In the genomic region with DNA sequence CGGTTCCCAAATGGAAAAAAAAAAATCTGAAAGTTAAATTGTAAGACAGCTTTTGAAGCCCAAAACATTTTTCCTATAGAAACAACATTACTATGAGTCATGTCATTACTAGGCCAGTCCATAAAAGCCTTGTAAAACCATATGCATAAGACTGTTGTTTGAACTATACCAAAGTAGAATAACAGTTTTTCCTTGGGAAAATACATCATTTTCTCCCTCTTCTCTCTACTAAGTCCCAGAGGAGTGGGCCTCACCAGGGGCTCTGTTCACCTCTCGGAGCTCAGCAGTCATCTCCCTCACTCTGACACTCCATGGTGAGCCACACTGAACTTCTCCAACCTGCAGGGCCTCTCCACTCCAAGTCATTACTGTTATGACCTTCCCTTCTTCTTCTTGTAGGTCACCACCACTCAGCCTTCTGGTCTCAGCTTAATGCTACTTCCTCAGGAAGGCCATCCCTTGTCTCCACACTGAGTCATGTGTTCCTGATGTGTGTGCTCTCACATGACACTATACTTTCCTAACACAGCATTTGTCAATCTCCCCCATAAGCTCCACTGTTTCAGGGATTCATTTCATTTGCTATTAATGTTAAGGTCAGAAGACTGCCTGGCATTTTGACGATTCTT, we compare ENCODE assay signal across 8 cellular contexts. TPM values are rescaled to one million over a fixed set of nuclear protein-coding genes. Genes with fewer than 3 reads are reported as not detected.
A peak's percentile ranks its signal among the peaks of the same experiment; 100 is the strongest.
DNase-seq lines count a peak whose midpoint lies in the region; ATAC-seq, FAIRE-seq and TF ChIP-seq lines count a peak whose summit lies in the region.

No MANE protein-coding gene starts in this region.

- intact Hi-C loops in Right ventricle myocardium inferior (cut with DNase I) (no loop called here), cardiac septum (cut with DNase I) (no loop called here), upper lobe of right lung (cut with DNase I) (no loop called here)
- intact Hi-C loops in activated T-helper 2 cell treated with anti-CD3 and anti-CD28 coated beads, Interferon-gamma antibody, Interleukin-2, Interleukin-4, amounts not matched to agents 10 μg/mL and 5 μg/mL and 100 μg/mL, durations not matched to agents 14 hours and 24 hours and 36 hours (cut with micrococcal nuclease), result loop anchor here (2.0 to 5.0 kb wide), 2 partner anchors 32 to 343 kb away; partner anchors contain the start of gene ZNF438

- no peaks in the 10 kb centered on the region for H3K9me3 ChIP-seq in keratinocyte (ENCODE audit: control insufficient read depth, low read depth, low read length)
- H3K9me3 ChIP-seq in upper lobe of right lung, result no peaks in the 10 kb centered on the region

- H3K9ac ChIP-seq in keratinocyte (ENCODE audit: control insufficient read depth, extremely low read depth, insufficient read depth, low read length), result no peak overlapping the region

- no peak overlapping the region for H2AFZ ChIP-seq in keratinocyte (ENCODE audit: control insufficient read depth, low read length)

- peaks cover 48% of the 10 kb centered on the region for H3K4me1 Mint-ChIP-seq in activated T-helper 2 cell treated with anti-CD3 and anti-CD28 coated beads, Interferon-gamma antibody, Interleukin-2, Interleukin-4, amounts not matched to agents 10 μg/mL and 5 μg/mL and 100 μg/mL, durations not matched to agents 14 hours and 24 hours and 36 hours (ENCODE audit: low read depth)

- TF ChIP-seq CTCF in keratinocyte (optimal IDR thresholded peaks at IDR 0.05 in 1 of 3, IDR thresholded peaks at IDR 0.05 in 1 of 3, conservative IDR thresholded peaks at IDR 0.05 in 1 of 3; ENCODE audit: extremely low read depth in 1 of 3, insufficient read depth in 2 of 3, low read length in 3 of 3), result no peak
- TF ChIP-seq CTCF in upper lobe of right lung (IDR thresholded peaks at IDR 0.05), result no peak

- no peaks in the 10 kb centered on the region for H3K27me3 Mint-ChIP-seq in activated T-helper 2 cell treated with anti-CD3 and anti-CD28 coated beads, Interferon-gamma antibody, Interleukin-2, Interleukin-4, amounts not matched to agents 10 μg/mL and 5 μg/mL and 100 μg/mL, durations not matched to agents 14 hours and 24 hours and 36 hours (ENCODE audit: low read depth)

- H3K27me3 ChIP-seq in keratinocyte (ENCODE audit: control insufficient read depth, extremely low read depth, insufficient read depth, low read length) (no peaks in the 10 kb centered on the region), upper lobe of right lung (no peaks in the 10 kb centered on the region)

- peak overlapping the region; percentile 73 for H3K4me3 Mint-ChIP-seq in activated T-helper 2 cell treated with anti-CD3 and anti-CD28 coated beads, Interferon-gamma antibody, Interleukin-2, Interleukin-4, amounts not matched to agents 10 μg/mL and 5 μg/mL and 100 μg/mL, durations not matched to agents 14 hours and 24 hours and 36 hours (ENCODE audit: low read depth)

- H3K27ac ChIP-seq in keratinocyte (ENCODE audit: control insufficient read depth, insufficient read depth, low read length), result no peak overlapping the region
- H3K27ac ChIP-seq in upper lobe of right lung, result peak overlapping the region; percentile 67

- H3K79me2 ChIP-seq in keratinocyte (ENCODE audit: control insufficient read depth, insufficient read depth, low read length), result no peaks in the 10 kb centered on the region

- peaks cover 29% of the 10 kb centered on the region for H3K36me3 Mint-ChIP-seq in activated T-helper 2 cell treated with anti-CD3 and anti-CD28 coated beads, Interferon-gamma antibody, Interleukin-2, Interleukin-4, amounts not matched to agents 10 μg/mL and 5 μg/mL and 100 μg/mL, durations not matched to agents 14 hours and 24 hours and 36 hours (ENCODE audit: low read depth)

- FAIRE-seq in keratinocyte (lab: Jason Lieb, UNC), result peak; percentile 9

- dilution Hi-C loops in keratinocyte (cut with MboI; ENCODE audit: extremely low pct_ligation_motif_present, low sequenced_read_pairs), result no loop called here

- H3K9me3 Mint-ChIP-seq in activated T-helper 2 cell treated with anti-CD3 and anti-CD28 coated beads, Interferon-gamma antibody, Interleukin-2, Interleukin-4, amounts not matched to agents 10 μg/mL and 5 μg/mL and 100 μg/mL, durations not matched to agents 14 hours and 24 hours and 36 hours, result peaks cover 29% of the 10 kb centered on the region

- H3K27ac Mint-ChIP-seq in activated T-helper 2 cell treated with anti-CD3 and anti-CD28 coated beads, Interferon-gamma antibody, Interleukin-2, Interleukin-4, amounts not matched to agents 10 μg/mL and 5 μg/mL and 100 μg/mL, durations not matched to agents 14 hours and 24 hours and 36 hours, result peak overlapping the region; percentile 93

- no peaks in the 10 kb centered on the region for H3K9me1 ChIP-seq in keratinocyte (ENCODE audit: control insufficient read depth, extremely low read depth, insufficient read depth, low read length)

- H3K4me1 ChIP-seq in keratinocyte (ENCODE audit: control insufficient read depth, extremely low read depth, insufficient read depth, low read length) (peaks cover 7% of the 10 kb centered on the region), upper lobe of right lung (peaks cover 10% of the 10 kb centered on the region)

- H4K20me1 ChIP-seq in keratinocyte (ENCODE audit: control insufficient read depth, extremely low read depth, insufficient read depth, low read length), result no peaks in the 10 kb centered on the region

- H3K36me3 ChIP-seq in keratinocyte (ENCODE audit: control insufficient read depth in 2 of 2, extremely low read depth in 1 of 2, insufficient read depth in 2 of 2, low read length in 2 of 2) (no peaks in the 10 kb centered on the region), upper lobe of right lung (no peaks in the 10 kb centered on the region)

- H3K4me3 ChIP-seq in keratinocyte (ENCODE audit: control insufficient read depth in 2 of 3, extremely low read depth in 1 of 3, insufficient read depth in 2 of 3, low read depth in 1 of 3, low read length in 3 of 3), result no peak overlapping the region
- peak overlapping the region; percentile 34 for H3K4me3 ChIP-seq in upper lobe of right lung

- H3K4me2 ChIP-seq in keratinocyte (ENCODE audit: control insufficient read depth, extremely low read depth, insufficient read depth, low read depth, low read length), result no peak overlapping the region

- DNase-seq in Right ventricle myocardium inferior (ENCODE audit: missing footprints), result no peak
- no peak for DNase-seq in cardiac septum (ENCODE audit: low spot score)
- DNase-seq in activated T-helper 2 cell treated with anti-CD3 and anti-CD28 coated beads, Interferon-gamma antibody, Interleukin-2, Interleukin-4, amounts not matched to agents 10 μg/mL and 5 μg/mL and 100 μg/mL, durations not matched to agents 14 hours and 24 hours and 36 hours (ENCODE audit: low spot score), result no peak
- DNase-seq in keratinocyte (ENCODE audit: low read depth, low spot score), result no peak
- no peak for DNase-seq in upper lobe of right lung
- DNase-seq in NCI-H2227 (lab: John Stamatoyannopoulos, UW; ENCODE audit: unreplicated experiment), result no peak

- ATAC-seq in Right ventricle myocardium inferior (peak; percentile 78), upper lobe of right lung (peak; percentile 94), GM21717 (IDR thresholded peaks at IDR 0.05; ENCODE audit: unreplicated experiment) (no peak), GM18520 (IDR thresholded peaks at IDR 0.05; ENCODE audit: unreplicated experiment) (no peak)

RNA-seq across cellular contexts. Expression of gene ZNF438, which starts 32.5 kb away (rescaled TPM):
- total RNA-seq in Right ventricle myocardium inferior (12.8 TPM), cardiac septum (12.5 TPM), upper lobe of right lung (14.4 TPM)
- 5.8 and 6.1 TPM in 2 replicates for total RNA-seq in activated T-helper 2 cell treated with anti-CD3 and anti-CD28 coated beads, Interferon-gamma antibody, Interleukin-2, Interleukin-4, amounts not matched to agents 10 μg/mL and 5 μg/mL and 100 μg/mL, durations not matched to agents 14 hours and 24 hours and 36 hours
- polyA plus RNA-seq in keratinocyte, result 2.7 to 2.8 TPM (median 2.7 TPM) in 3 replicates
- 1.5 TPM for polyA plus RNA-seq in keratinocyte (2011; ENCODE audit: low read depth)
- 1.5 and 2.1 TPM in 2 replicates for polyA plus RNA-seq in keratinocyte (2011; cell fraction: cytosol; rRNA removed)
- 3.7 TPM in 2 replicates for polyA plus RNA-seq in keratinocyte (2011; cell fraction: nucleus; rRNA removed)
- 1.9 and 2.1 TPM in 2 replicates for polyA plus RNA-seq in keratinocyte (2012; ENCODE audit: low replicate concordance)
- 2.1 to 4.1 TPM (median 3.7 TPM) in 3 replicates for polyA minus RNA-seq in keratinocyte
- polyA minus RNA-seq in keratinocyte (2011; cell fraction: cytosol; rRNA and poly(A)+ RNA removed), result 1.2 TPM
- 2.5 and 3.3 TPM in 2 replicates for polyA minus RNA-seq in keratinocyte (2011; cell fraction: nucleus; rRNA and poly(A)+ RNA removed)

Comparison
In these comparisons a context has a peak if more than half of its experiments do, and no peak if none do; other contexts are left out.
1. ATAC-seq: peak in Right ventricle myocardium inferior (single experiment) and upper lobe of right lung (single experiment); none in GM21717 (single experiment) and GM18520 (single experiment).